In genomic region chr22:24338701-24339451, GRCh38 we compare ENCODE assay signal across 1 cellular context.
TF ChIP-seq lines count a peak whose summit lies in the region.

No MANE protein-coding gene starts in this region.

TF ChIP-seq in GM23338, 12 proteins besides CTCF, POLR2A, EP300 and RAD21 (continued from another document):
- TF ChIP-seq ZNF462 (CRISPR knock-in tag; IDR thresholded peaks at IDR 0.05), result peak; percentile 82
